8 cellular contexts compared by ENCODE assay signal in the genomic region with DNA sequence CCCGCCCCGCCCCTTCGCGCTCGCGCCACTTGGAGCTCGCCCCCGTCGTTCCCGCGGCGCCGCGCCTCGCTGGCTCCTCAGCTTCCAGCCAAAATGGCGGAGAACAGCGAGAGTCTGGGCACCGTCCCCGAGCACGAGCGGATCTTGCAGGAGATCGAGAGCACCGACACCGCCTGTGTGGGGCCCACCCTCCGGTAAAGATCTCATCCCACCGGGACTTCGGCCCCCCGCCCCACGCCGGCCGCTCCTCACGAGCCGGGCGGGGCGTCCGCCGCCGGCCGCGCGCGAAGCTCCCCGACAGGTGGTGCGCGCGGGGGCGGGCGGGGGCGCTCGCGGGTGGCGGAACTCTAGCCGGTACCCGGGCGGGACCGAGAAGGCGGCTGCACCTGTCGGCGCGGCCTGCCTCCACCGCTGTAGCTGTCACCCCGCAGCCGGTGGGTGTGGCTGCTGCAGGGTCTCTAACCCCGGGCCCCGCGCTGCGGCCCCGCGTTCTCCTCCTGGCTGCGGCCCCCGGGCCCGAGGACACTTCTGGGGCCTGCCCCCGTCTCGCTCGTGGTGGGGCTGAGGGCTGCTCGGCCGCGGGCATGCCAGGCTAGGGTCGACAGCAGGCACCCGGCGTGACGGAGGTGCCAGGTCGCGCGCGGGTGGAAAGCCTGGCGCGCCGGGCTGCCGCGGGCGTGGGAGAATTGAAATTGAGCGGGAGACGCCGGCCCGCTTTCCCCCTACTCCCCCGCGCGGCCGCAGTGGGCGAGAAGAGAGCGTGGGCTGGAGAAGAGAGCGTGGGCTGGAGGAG. TPM values are rescaled to one million over a fixed set of nuclear protein-coding genes. Genes with fewer than 3 reads are reported as not detected.
DNase-seq lines count a peak whose midpoint lies in the region; ATAC-seq, FAIRE-seq and TF ChIP-seq lines count a peak whose summit lies in the region.

A gene with protein sequence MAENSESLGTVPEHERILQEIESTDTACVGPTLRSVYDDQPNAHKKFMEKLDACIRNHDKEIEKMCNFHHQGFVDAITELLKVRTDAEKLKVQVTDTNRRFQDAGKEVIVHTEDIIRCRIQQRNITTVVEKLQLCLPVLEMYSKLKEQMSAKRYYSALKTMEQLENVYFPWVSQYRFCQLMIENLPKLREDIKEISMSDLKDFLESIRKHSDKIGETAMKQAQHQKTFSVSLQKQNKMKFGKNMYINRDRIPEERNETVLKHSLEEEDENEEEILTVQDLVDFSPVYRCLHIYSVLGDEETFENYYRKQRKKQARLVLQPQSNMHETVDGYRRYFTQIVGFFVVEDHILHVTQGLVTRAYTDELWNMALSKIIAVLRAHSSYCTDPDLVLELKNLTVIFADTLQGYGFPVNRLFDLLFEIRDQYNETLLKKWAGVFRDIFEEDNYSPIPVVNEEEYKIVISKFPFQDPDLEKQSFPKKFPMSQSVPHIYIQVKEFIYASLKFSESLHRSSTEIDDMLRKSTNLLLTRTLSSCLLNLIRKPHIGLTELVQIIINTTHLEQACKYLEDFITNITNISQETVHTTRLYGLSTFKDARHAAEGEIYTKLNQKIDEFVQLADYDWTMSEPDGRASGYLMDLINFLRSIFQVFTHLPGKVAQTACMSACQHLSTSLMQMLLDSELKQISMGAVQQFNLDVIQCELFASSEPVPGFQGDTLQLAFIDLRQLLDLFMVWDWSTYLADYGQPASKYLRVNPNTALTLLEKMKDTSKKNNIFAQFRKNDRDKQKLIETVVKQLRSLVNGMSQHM (plus strand): TSS at position 80 of the 793 bp plus-strand sequence. CDS start 14 bp downstream, at position 94.

- DNase-seq in A172 (ENCODE audit: low spot score) (peak; percentile 58), NCI-H2107 treated with DMSO at 0.1 percent for 48 hours (lab: John Stamatoyannopoulos, UW; ENCODE audit: unreplicated experiment) (peak; percentile 19), WERI-Rb-1 (peak; percentile 87), breast epithelium (ENCODE audit: low spot score in 2 of 2) (peak; percentile 44 to 77), iPS-NIHi11 (ENCODE audit: low spot score) (peak; percentile 95), small intestine (peak; percentile 87)

- H3K36me3 ChIP-seq in WERI-Rb-1 (0 out of 2 replicates have a peak, but pooled peaks cover 2% of the 10 kb centered on the region), breast epithelium (no peaks in the 10 kb centered on the region), small intestine (ENCODE audit: control insufficient read depth in 2 of 2, insufficient read depth in 2 of 2, low read length in 2 of 2) (no peaks in the 10 kb centered on the region)

- intact Hi-C loops in breast epithelium (cut with DNase I; ENCODE audit: low total_unique reads) = no loop called here

- H3K27ac ChIP-seq in WERI-Rb-1 (peak within 1 kb of the TSS; percentile 98), breast epithelium (peak within 1 kb of the TSS; percentile 87 to 92), small intestine (ENCODE audit: low read depth in 1 of 2, low read length in 1 of 2) (peak within 1 kb of the TSS; percentile 92 to 96)

- TF ChIP-seq POLR2A in breast epithelium (IDR thresholded peaks at IDR 0.05) = no peak

- H3K4me1 ChIP-seq in breast epithelium (no peaks in the 10 kb centered on the region), small intestine (ENCODE audit: control insufficient read depth in 2 of 2, insufficient read depth in 1 of 2, low read depth in 1 of 2, low read length in 1 of 2) (no peaks in the 10 kb centered on the region)

- TF ChIP-seq CTCF in WERI-Rb-1 (IDR thresholded peaks at IDR 0.05; ENCODE audit: low read depth, low read length) = no peak
- TF ChIP-seq CTCF in breast epithelium (IDR thresholded peaks at IDR 0.05) = no peak

- peak within 1 kb of the TSS; percentile 92 for H3K4me3 ChIP-seq in WERI-Rb-1 (ENCODE audit: low read depth, low read length)
- peak within 1 kb of the TSS; percentile 93 to 95 (median 94) for H3K4me3 ChIP-seq in breast epithelium
- H3K4me3 ChIP-seq in small intestine (ENCODE audit: low read depth in 1 of 2, low read length in 2 of 2) = peak within 1 kb of the TSS; percentile 92 to 100

- H3K27me3 ChIP-seq in WERI-Rb-1 (ENCODE audit: insufficient read depth, low read depth, severe bottlenecking) (no peaks in the 10 kb centered on the region), breast epithelium (no peaks in the 10 kb centered on the region), small intestine (ENCODE audit: control insufficient read depth in 2 of 2, insufficient read depth in 2 of 2, low read length in 2 of 2) (no peaks in the 10 kb centered on the region)

- H3K9me3 ChIP-seq in WERI-Rb-1 (ENCODE audit: severe bottlenecking) (peaks cover 6% of the 10 kb centered on the region), breast epithelium (no peaks in the 10 kb centered on the region), small intestine (ENCODE audit: control insufficient read depth, low read depth) (no peaks in the 10 kb centered on the region)

- no peak for FAIRE-seq in small intestine (lab: Jason Lieb, UNC)

- 1% methylated on average over 71 to 103 of the region's 103 CpGs for WGBS in small intestine, 3 donors

- ATAC-seq in GM18502 (IDR thresholded peaks at IDR 0.05; ENCODE audit: poor library complexity, unreplicated experiment) (peak; percentile 83), HG02943 (IDR thresholded peaks at IDR 0.05; ENCODE audit: low read depth, unreplicated experiment) (peak; percentile 75)

RNA-seq across cellular contexts. Expression of the gene that starts here (rescaled TPM):
- 15.7 and 17.6 TPM in 2 replicates for total RNA-seq in A172 (2014; rRNA removed; shearing (Covaris generic))
- 10 to 100 TPM in 2 of 3 donors, 1 to 10 TPM in 1; 7.0 to 26.1 (median 16.1) TPM for total RNA-seq in breast epithelium
- 10 to 100 TPM in 1 of 3 donors, 1 to 10 TPM in 2; 6.7 to 10.8 (median 8.4) TPM for polyA plus RNA-seq in small intestine

Comparison
In these comparisons a context has a peak if more than half of its experiments do, and no peak if none do; other contexts are left out.
1. Peak in every context shown above with its lines: DNase-seq, ATAC-seq, H3K4me3 ChIP-seq and H3K27ac ChIP-seq.
2. DNase-seq: peak in every context shown above with its lines; median percentile 95 in iPS-NIHi11; 87 in WERI-Rb-1; 87 in small intestine; 60 in breast epithelium; 58 in A172; 19 in NCI-H2107 treated with DMSO at 0.1 percent for 48 hours.